7 cellular contexts compared by ENCODE assay signal in the genomic region with DNA sequence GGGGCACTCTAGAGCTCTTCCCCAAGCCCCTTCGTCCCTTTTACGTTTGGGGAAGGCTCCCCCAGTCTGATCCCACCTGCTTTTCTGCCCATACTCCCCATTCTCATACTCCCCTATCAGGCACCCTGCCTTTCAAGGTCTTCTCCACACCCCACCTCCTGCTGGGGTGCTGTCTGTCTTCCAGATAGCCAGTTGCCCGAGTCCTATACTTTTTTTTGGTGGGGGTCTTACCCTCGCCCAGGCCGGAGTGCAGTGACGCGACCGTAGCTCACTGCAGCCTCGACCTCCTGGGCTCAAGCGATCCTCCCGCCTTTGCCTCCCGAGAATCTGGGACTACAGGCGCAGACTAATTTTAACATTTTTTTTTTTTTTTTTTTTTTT. TPM values are rescaled to one million over a fixed set of nuclear protein-coding genes. Genes with fewer than 3 reads are reported as not detected.
DNase-seq lines count a peak whose midpoint lies in the region; ATAC-seq and TF ChIP-seq lines count a peak whose summit lies in the region.

No MANE protein-coding gene starts in this region.

- H3K27ac ChIP-seq in right cardiac atrium (ENCODE audit: low read length), result no peak overlapping the region
- peak overlapping the region; percentile 50 to 95 (median 90) for H3K27ac ChIP-seq in spleen

- H3K36me3 ChIP-seq in spleen, result peaks cover 0 to 23% (median 14%) of the 10 kb centered on the region in 6 donors

- ATAC-seq in GM19395 (IDR thresholded peaks at IDR 0.05; ENCODE audit: unreplicated experiment) (peak; percentile 12), T-helper 17 cell (no peak), right cardiac atrium (no peak), HG03039 (IDR thresholded peaks at IDR 0.05; ENCODE audit: unreplicated experiment) (no peak), GM18858 (IDR thresholded peaks at IDR 0.05; ENCODE audit: unreplicated experiment) (no peak)

- no peak for DNase-seq in T-helper 17 cell
- peak in 1 of 3 donors; percentile 64 for DNase-seq in right cardiac atrium
- peak; percentile 85 for DNase-seq in spleen
- no peak for DNase-seq in NCI-H1436 treated with DMSO at 0.1 percent for 48 hours (lab: John Stamatoyannopoulos, UW)

- TF ChIP-seq CTCF in spleen (IDR thresholded peaks at IDR 0.05 in 8 of 11, conservative IDR thresholded peaks at IDR 0.05 in 3 of 11), result no peak

- peaks cover 5% of the 10 kb centered on the region for H3K4me1 ChIP-seq in right cardiac atrium (ENCODE audit: control insufficient read depth, insufficient read depth, low read length)
- peaks cover 6 to 56% (median 39%) of the 10 kb centered on the region in 6 donors for H3K4me1 ChIP-seq in spleen

- TF ChIP-seq POLR2A in spleen (IDR thresholded peaks at IDR 0.05), result no peak

- intact Hi-C loops in right cardiac atrium (cut with DNase I) (no loop called here), spleen (cut with DNase I; ENCODE audit: low total_unique reads) (loop anchor here (5.0 to 10.0 kb wide), 2 partner anchors 55 to 113 kb away; partner anchors contain the start of genes BUD23 and DNAJC30)

- H3K27me3 ChIP-seq in right cardiac atrium (ENCODE audit: control insufficient read depth, insufficient read depth), result no peaks in the 10 kb centered on the region
- H3K27me3 ChIP-seq in spleen (replicated peaks in 1 of 7), result peaks cover 0 to 3% (median 0%) of the 10 kb centered on the region in 7 donors

- H3K27ac Mint-ChIP-seq in T-helper 17 cell, result peak overlapping the region; percentile 77

- H3K4me3 ChIP-seq in right cardiac atrium (ENCODE audit: low read length) (peak overlapping the region; percentile 42), spleen (peak overlapping the region; percentile 37 to 98 (median 94))

- peaks cover 8% of the 10 kb centered on the region for H3K4me1 Mint-ChIP-seq in T-helper 17 cell

- 51% methylated on average over 13 of the region's 13 CpGs for WGBS in right cardiac atrium
- WGBS in spleen, 5 donors, result 47 to 63% (median 57%) methylated on average over 13 of the region's 13 CpGs

- H3K9me3 ChIP-seq in T-helper 17 cell (ENCODE audit: control insufficient read depth, low read length, poor library complexity, severe bottlenecking) (no peaks in the 10 kb centered on the region), right cardiac atrium (ENCODE audit: control insufficient read depth, low read length) (no peaks in the 10 kb centered on the region), spleen (no peaks in the 10 kb centered on the region)

- no peaks in the 10 kb centered on the region for H3K36me3 Mint-ChIP-seq in T-helper 17 cell (ENCODE audit: low read depth)

- no peaks in the 10 kb centered on the region for H3K27me3 Mint-ChIP-seq in T-helper 17 cell

- peak overlapping the region; percentile 93 for H3K4me3 Mint-ChIP-seq in T-helper 17 cell

RNA-seq across cellular contexts. Expression of gene ABHD11, which starts 0.8 kb away (rescaled TPM):
- total RNA-seq in T-helper 17 cell (10 to 100 TPM; 14.0 to 15.1 TPM), right cardiac atrium (10 to 100 TPM; 21.1 to 28.7 (median 23.9) TPM), spleen (10 to 100 TPM; 11.4 to 26.0 (median 20.6) TPM)
- polyA plus RNA-seq in right cardiac atrium (31.2 TPM), spleen (10 to 100 TPM; 13.3 to 17.6 (median 16.3) TPM)

RNA-seq across cellular contexts. Expression of gene STX1A, which starts 19.9 kb away (rescaled TPM):
- total RNA-seq in T-helper 17 cell (10 to 100 TPM; 18.4 to 21.2 TPM), right cardiac atrium (1 to 10 TPM; 1.7 to 3.1 (median 2.3) TPM), spleen (1 to 10 TPM; 4.2 to 7.8 (median 5.6) TPM)
- polyA plus RNA-seq in right cardiac atrium (1.8 TPM), spleen (1 to 10 TPM; 1.3 to 3.1 (median 1.8) TPM)

RNA-seq across cellular contexts. Expression of gene CLDN3, which starts 30.7 kb away (rescaled TPM):
- not detected for total RNA-seq in T-helper 17 cell
- total RNA-seq in right cardiac atrium, result not detected
- not detected for polyA plus RNA-seq in right cardiac atrium
- not detected for total RNA-seq in spleen
- polyA plus RNA-seq in spleen, result under 1 TPM; 0.13 to 0.26 (median 0.26) TPM

RNA-seq across cellular contexts. Expression of gene BUD23, which starts 56.0 kb away (rescaled TPM):
- 10 to 100 TPM; 96.0 to 98.0 TPM for total RNA-seq in T-helper 17 cell
- 10 to 100 TPM; 53.0 to 72.0 (median 58.9) TPM for total RNA-seq in right cardiac atrium
- polyA plus RNA-seq in right cardiac atrium, result 97.5 TPM
- total RNA-seq in spleen, result 10 to 100 TPM; 44.2 to 54.8 (median 54.0) TPM
- 10 to 100 TPM; 62.5 to 71.4 (median 70.7) TPM for polyA plus RNA-seq in spleen

RNA-seq across cellular contexts. Expression of gene DNAJC30, which starts 56.1 kb away (rescaled TPM):
- total RNA-seq in T-helper 17 cell (10 to 100 TPM; 10.6 to 11.5 TPM), right cardiac atrium (10 to 100 TPM; 14.5 to 21.1 (median 17.6) TPM), spleen (10 to 100 TPM in 2 of 7 donors, 1 to 10 TPM in 5; 5.6 to 12.7 (median 8.6) TPM)
- polyA plus RNA-seq in right cardiac atrium (20.1 TPM), spleen (10 to 100 TPM in 1 of 3 donors, 1 to 10 TPM in 2; 6.1 to 10.3 (median 8.7) TPM)
